ENCODE assay signal across 1 cellular context in the genomic region with DNA sequence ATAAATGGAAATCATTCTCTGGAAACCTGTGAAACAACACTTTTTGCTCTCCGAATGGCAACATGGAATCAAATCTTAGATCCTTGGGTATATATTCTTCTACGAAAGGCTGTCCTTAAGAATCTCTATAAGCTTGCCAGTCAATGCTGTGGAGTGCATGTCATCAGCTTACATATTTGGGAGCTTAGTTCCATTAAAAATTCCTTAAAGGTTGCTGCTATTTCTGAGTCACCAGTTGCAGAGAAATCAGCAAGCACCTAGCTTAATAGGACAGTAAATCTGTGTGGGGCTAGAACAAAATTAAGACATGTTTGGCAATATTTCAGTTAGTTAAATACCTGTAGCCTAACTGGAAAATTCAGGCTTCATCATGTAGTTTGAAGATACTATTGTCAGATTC.
TF ChIP-seq lines count a peak whose summit lies in the region.

No MANE protein-coding gene starts in this region.

TF ChIP-seq in SK-N-SH treated with all-trans-retinoic acid at 6 μM for 48 hours, 23 proteins besides CTCF, POLR2A, EP300 and RAD21 (continued from another document):
- TF ChIP-seq, protein P1, sequence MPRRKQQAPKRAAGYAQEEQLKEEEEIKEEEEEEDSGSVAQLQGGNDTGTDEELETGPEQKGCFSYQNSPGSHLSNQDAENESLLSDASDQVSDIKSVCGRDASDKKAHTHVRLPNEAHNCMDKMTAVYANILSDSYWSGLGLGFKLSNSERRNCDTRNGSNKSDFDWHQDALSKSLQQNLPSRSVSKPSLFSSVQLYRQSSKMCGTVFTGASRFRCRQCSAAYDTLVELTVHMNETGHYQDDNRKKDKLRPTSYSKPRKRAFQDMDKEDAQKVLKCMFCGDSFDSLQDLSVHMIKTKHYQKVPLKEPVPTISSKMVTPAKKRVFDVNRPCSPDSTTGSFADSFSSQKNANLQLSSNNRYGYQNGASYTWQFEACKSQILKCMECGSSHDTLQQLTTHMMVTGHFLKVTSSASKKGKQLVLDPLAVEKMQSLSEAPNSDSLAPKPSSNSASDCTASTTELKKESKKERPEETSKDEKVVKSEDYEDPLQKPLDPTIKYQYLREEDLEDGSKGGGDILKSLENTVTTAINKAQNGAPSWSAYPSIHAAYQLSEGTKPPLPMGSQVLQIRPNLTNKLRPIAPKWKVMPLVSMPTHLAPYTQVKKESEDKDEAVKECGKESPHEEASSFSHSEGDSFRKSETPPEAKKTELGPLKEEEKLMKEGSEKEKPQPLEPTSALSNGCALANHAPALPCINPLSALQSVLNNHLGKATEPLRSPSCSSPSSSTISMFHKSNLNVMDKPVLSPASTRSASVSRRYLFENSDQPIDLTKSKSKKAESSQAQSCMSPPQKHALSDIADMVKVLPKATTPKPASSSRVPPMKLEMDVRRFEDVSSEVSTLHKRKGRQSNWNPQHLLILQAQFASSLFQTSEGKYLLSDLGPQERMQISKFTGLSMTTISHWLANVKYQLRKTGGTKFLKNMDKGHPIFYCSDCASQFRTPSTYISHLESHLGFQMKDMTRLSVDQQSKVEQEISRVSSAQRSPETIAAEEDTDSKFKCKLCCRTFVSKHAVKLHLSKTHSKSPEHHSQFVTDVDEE (CRISPR knock-in tag; IDR thresholded peaks at IDR 0.05), result no peak
- TF ChIP-seq PPARA (CRISPR knock-in tag; IDR thresholded peaks at IDR 0.05; ENCODE audit: borderline replicate concordance) (no peak), RARB (CRISPR knock-in tag; IDR thresholded peaks at IDR 0.05) (no peak), GLIS3 (CRISPR knock-in tag; IDR thresholded peaks at IDR 0.05) (no peak)
TF ChIP-seq in SK-N-SH treated with all-trans-retinoic acid at 6 μM for 48 hours: peak in this region for 0.
